ENCODE assay signal across 8 cellular contexts in the genomic region with DNA sequence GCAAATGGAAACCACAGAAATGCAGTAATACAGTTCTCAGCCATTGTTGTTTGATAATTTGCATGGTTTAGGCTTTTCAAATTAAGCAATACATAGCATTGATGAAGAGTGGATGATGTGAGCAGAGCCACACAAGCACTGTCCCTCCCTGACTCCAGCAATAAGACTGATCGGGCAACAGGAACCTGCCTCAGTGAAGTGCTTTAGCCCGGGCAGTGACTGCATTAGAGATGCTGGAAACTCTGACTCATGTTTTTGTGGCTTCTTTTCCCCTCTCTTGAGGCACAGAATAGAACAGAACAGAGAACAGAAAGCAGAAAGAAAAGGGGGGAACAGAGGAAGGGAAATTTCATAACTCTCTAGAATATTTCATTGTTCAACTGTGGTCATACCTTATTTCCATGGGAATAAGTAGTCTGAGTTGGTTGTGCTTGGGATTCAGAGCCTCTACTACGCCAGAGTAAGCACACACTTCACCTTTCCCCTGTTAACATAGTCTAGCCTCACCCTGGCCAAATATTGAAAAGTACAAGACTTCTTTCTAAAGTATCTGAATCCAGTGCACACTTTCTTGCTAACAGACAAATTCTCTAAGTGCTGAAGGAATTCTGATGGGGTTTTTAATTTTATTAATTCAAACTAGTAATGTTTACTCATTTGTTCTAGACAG.
DNase-seq lines count a peak whose midpoint lies in the region; ATAC-seq and TF ChIP-seq lines count a peak whose summit lies in the region.

No MANE protein-coding gene starts in this region.

- no peaks in the 10 kb centered on the region for H3K27me3 Mint-ChIP-seq in activated T-helper 17 cell treated with anti-CD3 and anti-CD28 coated beads, Interleukin-2, amount 50 U/mL, for 72 hours
- H3K27me3 Mint-ChIP-seq in endodermal cell (ENCODE audit: insufficient read depth), result no peaks in the 10 kb centered on the region

- H3K36me3 Mint-ChIP-seq in activated T-helper 17 cell treated with anti-CD3 and anti-CD28 coated beads, Interleukin-2, amount 50 U/mL, for 72 hours (ENCODE audit: low read depth), result no peaks in the 10 kb centered on the region
- H3K36me3 Mint-ChIP-seq in endodermal cell (ENCODE audit: low read depth), result no peaks in the 10 kb centered on the region

- H3K9me3 Mint-ChIP-seq in activated T-helper 17 cell treated with anti-CD3 and anti-CD28 coated beads, Interleukin-2, amount 50 U/mL, for 72 hours, result no peaks in the 10 kb centered on the region
- peaks cover 7% of the 10 kb centered on the region for H3K9me3 Mint-ChIP-seq in endodermal cell

- H3K36me3 ChIP-seq in tibial nerve (no peaks in the 10 kb centered on the region), endodermal cell (ENCODE audit: control insufficient read depth, insufficient read depth, low read length) (no peaks in the 10 kb centered on the region)

- H3K4me3 ChIP-seq in tibial nerve (no peak overlapping the region), endodermal cell (ENCODE audit: low read length) (no peak overlapping the region)

- peak overlapping the region; percentile 80 for H3K27ac Mint-ChIP-seq in activated T-helper 17 cell treated with anti-CD3 and anti-CD28 coated beads, Interleukin-2, amount 50 U/mL, for 72 hours
- H3K27ac Mint-ChIP-seq in endodermal cell, result no peak overlapping the region

- TF ChIP-seq EP300 in tibial nerve (IDR thresholded peaks at IDR 0.05), result peak; percentile 21 to 93

- peak; percentile 96 for ATAC-seq in GM21526 (IDR thresholded peaks at IDR 0.05; ENCODE audit: low FRiP score, unreplicated experiment)
- ATAC-seq in HG03571 (IDR thresholded peaks at IDR 0.05; ENCODE audit: unreplicated experiment), result peak; percentile 93
- ATAC-seq in activated T-helper 17 cell treated with anti-CD3 and anti-CD28 coated beads, Interleukin-2, amount 50 U/mL, for 72 hours (replicated peaks), result peak; percentile 96

- no peak overlapping the region for H3K9ac ChIP-seq in endodermal cell (ENCODE audit: extremely low read depth, low read length, poor library complexity, severe bottlenecking)

- H3K4me1 Mint-ChIP-seq in activated T-helper 17 cell treated with anti-CD3 and anti-CD28 coated beads, Interleukin-2, amount 50 U/mL, for 72 hours, result peaks cover 4% of the 10 kb centered on the region
- no peaks in the 10 kb centered on the region for H3K4me1 Mint-ChIP-seq in endodermal cell

- peaks cover 0 to 20% (median 0%) of the 10 kb centered on the region in 4 donors for H3K4me1 ChIP-seq in tibial nerve
- no peaks in the 10 kb centered on the region for H3K4me1 ChIP-seq in endodermal cell (ENCODE audit: control insufficient read depth, insufficient read depth, low read length)

- peak in 1 of 2 donors; percentile 21 for TF ChIP-seq POLR2A in tibial nerve (IDR thresholded peaks at IDR 0.05)

- TF ChIP-seq CTCF in GM13977 (IDR thresholded peaks at IDR 0.05; ENCODE audit: extremely low read depth, insufficient read depth, missing control alignments) (no peak), tibial nerve (IDR thresholded peaks at IDR 0.05) (no peak), endodermal cell (conservative IDR thresholded peaks at IDR 0.05) (no peak)

- no peaks in the 10 kb centered on the region for H3K27me3 ChIP-seq in tibial nerve
- H3K27me3 ChIP-seq in endodermal cell (ENCODE audit: control insufficient read depth, insufficient read depth, low read length, poor library complexity, severe bottlenecking), result no peaks in the 10 kb centered on the region

- peak overlapping the region in 2 of 4 donors; percentile 78 to 91 for H3K27ac ChIP-seq in tibial nerve
- H3K27ac ChIP-seq in endodermal cell (ENCODE audit: low read depth, low read length), result no peak overlapping the region

- WGBS in tibial nerve, 2 donors, result 14 to 22% methylated on average over 3 of the region's 3 CpGs
- WGBS in endodermal cell (ENCODE audit: insufficient coverage in 1 of 2, insufficient read length in 1 of 2), 2 experiments, result 57 to 92% methylated on average over 2 to 3 of the region's 3 CpGs

- H3K9me3 ChIP-seq in tibial nerve, result no peaks in the 10 kb centered on the region
- H3K9me3 ChIP-seq in endodermal cell (ENCODE audit: control insufficient read depth, low read length), result no peaks in the 10 kb centered on the region

- no peak overlapping the region for H3K4me3 Mint-ChIP-seq in activated T-helper 17 cell treated with anti-CD3 and anti-CD28 coated beads, Interleukin-2, amount 50 U/mL, for 72 hours
- H3K4me3 Mint-ChIP-seq in endodermal cell, result no peak overlapping the region

- in situ Hi-C loops in GM13977 (cut with MboI; ENCODE audit: low pct_unique_long_range_greater_than_20kb, low sequenced_read_pairs, unreplicated experiment), result no loop called here

- peak; percentile 67 for DNase-seq in GM13977 (ENCODE audit: low spot score)
- peak; percentile 58 for DNase-seq in islet precursor cell
- peak; percentile 24 to 76 for DNase-seq in tibial nerve (ENCODE audit: low spot score in 2 of 2)
- DNase-seq in endodermal cell, result no peak
- no peak for DNase-seq in DMS53 (lab: John Stamatoyannopoulos, UW)

Comparison
In these comparisons a context has a peak if more than half of its experiments do, and no peak if none do; other contexts are left out.
1. DNase-seq: peak in GM13977 (single experiment), islet precursor cell (single experiment) and tibial nerve (2 of 2); none in endodermal cell (single experiment) and DMS53 (single experiment).
2. Peak in every context shown above with its lines, with median percentiles within 50 percentile points of each other: ATAC-seq.